Comparison of ENCODE assay signal across 8 cellular contexts in genomic region chr11:96341237-96342130, GRCh38. TPM values are rescaled to one million over a fixed set of nuclear protein-coding genes. Genes with fewer than 3 reads are reported as not detected.
DNase-seq lines count a peak whose midpoint lies in the region; ATAC-seq and TF ChIP-seq lines count a peak whose summit lies in the region.

No MANE protein-coding gene starts in this region.

- H3K27ac ChIP-seq in SJSA1 (peak overlapping the region; percentile 68), right atrium auricular region (peak overlapping the region; percentile 83 to 91)

- H3K36me3 ChIP-seq in SJSA1 (no peaks in the 10 kb centered on the region), adipocyte (ENCODE audit: control insufficient read depth, insufficient read depth, low read length, severe bottlenecking) (no peaks in the 10 kb centered on the region), right atrium auricular region (no peaks in the 10 kb centered on the region)

- peak overlapping the region; percentile 98 for H3K9ac ChIP-seq in adipocyte (ENCODE audit: low read length)

- DNase-seq in SJSA1 (ENCODE audit: low read depth in 1 of 2, low spot score in 2 of 2) (peak in 1 of 2 experiments; percentile 42), adipocyte (ENCODE audit: low read depth) (peak; percentile 64), right atrium auricular region (ENCODE audit: low spot score) (peak; percentile 62), retinal pigment epithelial cell (ENCODE audit: low read depth) (no peak), foreskin melanocyte (no peak), NCI-H1417 (lab: John Stamatoyannopoulos, UW) (no peak)

- TF ChIP-seq CTCF in right atrium auricular region (IDR thresholded peaks at IDR 0.05): peak; percentile 25 to 69
- peak; percentile 29 for TF ChIP-seq CTCF in retinal pigment epithelial cell (conservative IDR thresholded peaks at IDR 0.05; ENCODE audit: low read depth, low read length)

- no peaks in the 10 kb centered on the region for H3K27me3 ChIP-seq in SJSA1 (replicated peaks)
- no peaks in the 10 kb centered on the region for H3K27me3 ChIP-seq in adipocyte (replicated peaks; ENCODE audit: control insufficient read depth, insufficient read depth, low read length)
- no peaks in the 10 kb centered on the region for H3K27me3 ChIP-seq in right atrium auricular region

- peaks cover 42% of the 10 kb centered on the region for H3K4me1 ChIP-seq in SJSA1 (replicated peaks)
- H3K4me1 ChIP-seq in adipocyte (ENCODE audit: control insufficient read depth, insufficient read depth, low read length): peaks cover 50% of the 10 kb centered on the region
- H3K4me1 ChIP-seq in right atrium auricular region: peaks cover 0 to 56% of the 10 kb centered on the region in 2 donors

- ATAC-seq in GM18502 (IDR thresholded peaks at IDR 0.05; ENCODE audit: poor library complexity, unreplicated experiment): peak; percentile 29
- peak; percentile 33 for ATAC-seq in HG02973 (IDR thresholded peaks at IDR 0.05; ENCODE audit: unreplicated experiment)

- H3K4me3 ChIP-seq in SJSA1 (peak overlapping the region; percentile 54), adipocyte (ENCODE audit: low read length) (peak overlapping the region; percentile 99), right atrium auricular region (peak overlapping the region; percentile 69 to 71), retinal pigment epithelial cell (ENCODE audit: low read length) (peak overlapping the region; percentile 78)

- H3K9me3 ChIP-seq in SJSA1 (replicated peaks) (no peaks in the 10 kb centered on the region), adipocyte (ENCODE audit: control insufficient read depth, low read length) (no peaks in the 10 kb centered on the region), right atrium auricular region (no peaks in the 10 kb centered on the region)

RNA-seq across cellular contexts. Expression of gene MAML2, which starts 1.5 kb away (rescaled TPM):
- total RNA-seq in SJSA1 (2014; rRNA removed; shearing (Covaris generic)): 6.1 and 8.7 TPM in 2 replicates
- total RNA-seq in right atrium auricular region: 10 to 100 TPM in 1 of 2 donors, 1 to 10 TPM in 1; 7.6 to 16.6 TPM

RNA-seq across cellular contexts. Expression of gene CCDC82, which starts 48.2 kb away (rescaled TPM):
- total RNA-seq in SJSA1 (2014; rRNA removed; shearing (Covaris generic)): 12.6 and 23.7 TPM in 2 replicates
- 10 to 100 TPM in 1 of 2 donors, 1 to 10 TPM in 1; 9.6 to 11.9 TPM for total RNA-seq in right atrium auricular region

RNA-seq across cellular contexts. Expression of gene JRKL, which starts 48.3 kb away (rescaled TPM):
- total RNA-seq in SJSA1 (2014; rRNA removed; shearing (Covaris generic)): 3.8 and 4.5 TPM in 2 replicates
- total RNA-seq in right atrium auricular region: 1 to 10 TPM; 4.2 to 4.8 TPM

Comparison
In these comparisons a context has a peak if more than half of its experiments do, and no peak if none do; other contexts are left out.
1. DNase-seq: peak in adipocyte (single experiment) and right atrium auricular region (single experiment); none in retinal pigment epithelial cell (single experiment), foreskin melanocyte (single experiment) and NCI-H1417 (0 of 3).
2. Peak in every context shown above with its lines, with median percentiles within 50 percentile points of each other: H3K4me3 ChIP-seq.